23 cellular contexts compared by ENCODE assay signal in genomic region chr17:15516150-15516549, GRCh38. TPM values are rescaled to one million over a fixed set of nuclear protein-coding genes. Genes with fewer than 3 reads are reported as not detected.
DNase-seq lines count a peak whose midpoint lies in the region; ATAC-seq and TF ChIP-seq lines count a peak whose summit lies in the region.
"Had no signal": no experiment of that assay in that cellular context is flagged by ENCODE, and none has a peak within 500 bp of the region (broad histone marks: within the 10 kb centered on the region; RNA-seq: fewer than 3 reads in every experiment).

No MANE protein-coding gene starts in this region.

- H3K4me3 ChIP-seq in GM23248, result no peak overlapping the region
- no peak overlapping the region for H3K4me3 ChIP-seq in epithelial cell of esophagus (ENCODE audit: low read length)
- no peak overlapping the region for H3K4me3 ChIP-seq in gastrocnemius medialis
- H3K4me3 ChIP-seq: adrenal gland, K562, ovary, sigmoid colon, SJCRH30, tibial artery had no signal

- no peak for ATAC-seq in Right ventricle myocardium inferior
- no peak for ATAC-seq in gastrocnemius medialis
- ATAC-seq: K562, natural killer cell had no signal

- no peak overlapping the region for H3K4me2 ChIP-seq in GM23248 (ENCODE audit: unreplicated experiment)

- TF ChIP-seq POLR2A in gastrocnemius medialis (IDR thresholded peaks at IDR 0.05), result no peak

- H3K27me3 ChIP-seq in GM23248 (replicated peaks; ENCODE audit: insufficient read depth), result no peaks in the 10 kb centered on the region
- no peaks in the 10 kb centered on the region for H3K27me3 ChIP-seq in gastrocnemius medialis
- H3K27me3 ChIP-seq: adrenal gland, ovary, sigmoid colon, tibial artery had no signal

- in situ Hi-C loops in GM23248 (cut with MboI), result loop anchor here (5.0 to 25.0 kb wide), 2 partner anchors 269 to 579 kb away; no protein-coding TSS in a partner anchor
- in situ Hi-C loops in gastrocnemius medialis (cut with MboI; ENCODE audit: low sequenced_read_pairs in 4 of 4), result loop anchor here in 1 of 4 donors (25.0 kb wide), 1 partner anchor 129 kb away; no protein-coding TSS in a partner anchor

- H3K9me3 ChIP-seq in GM23248 (ENCODE audit: low read depth) (no peaks in the 10 kb centered on the region), gastrocnemius medialis (no peaks in the 10 kb centered on the region)
- H3K9me3 ChIP-seq: adrenal gland, ovary, sigmoid colon, SJCRH30, tibial artery had no signal

- H2AFZ ChIP-seq in GM23248, result no peak overlapping the region

- no peaks in the 10 kb centered on the region for H3K9me2 ChIP-seq in GM23248 (ENCODE audit: insufficient read depth)

- peaks cover 11% of the 10 kb centered on the region; the same call in 1 of the 2 replicates for H3F3A ChIP-seq in GM23248 (ENCODE audit: insufficient read depth)

- no peaks in the 10 kb centered on the region for H3K79me2 ChIP-seq in GM23248 (ENCODE audit: insufficient read depth)

- no peak overlapping the region for H3K9ac ChIP-seq in GM23248

- TF ChIP-seq CTCF in epithelial cell of esophagus (IDR thresholded peaks at IDR 0.05; ENCODE audit: insufficient read depth, low read depth, low read length, missing control alignments) (no peak), gastrocnemius medialis (IDR thresholded peaks at IDR 0.05 in 4 of 5, conservative IDR thresholded peaks at IDR 0.05 in 1 of 5) (no peak)

- DNase-seq in GM23248, result peak; percentile 56
- peak; percentile 65 to 89 for DNase-seq in SW 1271 (lab: John Stamatoyannopoulos, UW)
- peak; percentile 43 for DNase-seq in epithelial cell of esophagus (ENCODE audit: low read depth)
- peak; percentile 1 for DNase-seq in medulla oblongata (ENCODE audit: extremely low spot score)
- no peak for DNase-seq in Right ventricle myocardium inferior (ENCODE audit: missing footprints)
- no peak for DNase-seq in mesenteric fat pad (ENCODE audit: low spot score)
- no peak for DNase-seq in activated T-cell treated with anti-CD3 and anti-CD28 coated beads, Interleukin-2, amount 50 U/mL, for 48 hours
- DNase-seq in gastrocnemius medialis, result no peak
- DNase-seq: activated CD8-positive, alpha-beta memory T cell treated with anti-CD3 and anti-CD28 coated beads, Interleukin-2, amount 50 U/mL, for 48 hours; activated gamma-delta T cell treated with Interleukin-2 at 50 U/mL for 16 hours; adrenal gland; cerebellar nuclear complex; effector CD8-positive, alpha-beta T cell; kidney glomerular epithelial cell; natural killer cell; NCI-H1694 treated with DMSO at 0.1 percent for 48 hours; ovary; sigmoid colon; stimulated activated naive CD4-positive, alpha-beta T cell; T-helper 2 cell; tibial artery had no signal

- no peak overlapping the region for H3K27ac ChIP-seq in GM23248
- no peak overlapping the region for H3K27ac ChIP-seq in gastrocnemius medialis
- H3K27ac ChIP-seq: adrenal gland, ovary, sigmoid colon, SJCRH30, tibial artery had no signal

- WGBS in GM23248 (ENCODE audit: low coverage in 1 of 2, low lambda C conversion rate in 2 of 2, missing lambda C conversion rate in 2 of 2), 2 experiments, result 73 to 77% methylated on average over 8 of the region's 8 CpGs

- intact Hi-C loops in Right ventricle myocardium inferior (cut with DNase I) (no loop called here), gastrocnemius medialis (cut with DNase I; ENCODE audit: low total_unique reads) (no loop called here)

- H3K36me3 ChIP-seq in GM23248 (ENCODE audit: low read depth) (peaks cover 9% of the 10 kb centered on the region; the same call in 1 of the 2 replicates), gastrocnemius medialis (peaks cover 0 to 6% of the 10 kb centered on the region in 2 donors)
- H3K36me3 ChIP-seq: ovary, SJCRH30 had no signal

- no peaks in the 10 kb centered on the region for H4K20me1 ChIP-seq in GM23248 (ENCODE audit: insufficient read depth)

- peaks cover 25% of the 10 kb centered on the region for H3K4me1 ChIP-seq in GM23248 (ENCODE audit: insufficient read depth)
- H3K4me1 ChIP-seq in gastrocnemius medialis, result no peaks in the 10 kb centered on the region
- H3K4me1 ChIP-seq: SJCRH30 had no signal

RNA-seq across cellular contexts. Expression of gene TVP23C, which starts 47.1 kb away (rescaled TPM):
- total RNA-seq in GM23248 (2014; rRNA removed; shearing (Covaris generic)), result 6.7 and 15.7 TPM in 2 replicates
- 9.6 and 10.8 TPM in 2 replicates for polyA plus RNA-seq in GM23248 (2016; fragmentation: Nextera tagmentation; extraction: Ambion mirVana)
- total RNA-seq in Right ventricle myocardium inferior (4.1 TPM), mesenteric fat pad (15.8 TPM), gastrocnemius medialis (1 to 10 TPM in 3 of 4 donors, not detected in 1; 1.2 to 4.2 (median 1.7) TPM)

RNA-seq across cellular contexts. Expression of gene CDRT4, which starts 48.7 kb away (rescaled TPM):
- total RNA-seq in GM23248 (2014; rRNA removed; shearing (Covaris generic)), result 3.8 and 23.3 TPM in 2 replicates
- 3.0 and 4.1 TPM in 2 replicates for polyA plus RNA-seq in GM23248 (2016; fragmentation: Nextera tagmentation; extraction: Ambion mirVana)
- total RNA-seq in Right ventricle myocardium inferior (1.8 TPM), mesenteric fat pad (2.8 TPM), gastrocnemius medialis (1 to 10 TPM in 2 of 4 donors, under 1 TPM in 2; 0.66 to 2.0 (median 1.00) TPM)

Comparison
In these comparisons a context has a peak if more than half of its experiments do, and no peak if none do; other contexts are left out.
1. DNase-seq: peak in GM23248 (single experiment), SW 1271 (2 of 2), epithelial cell of esophagus (single experiment) and medulla oblongata (single experiment); none in Right ventricle myocardium inferior (single experiment), mesenteric fat pad (single experiment), activated T-cell treated with anti-CD3 and anti-CD28 coated beads, Interleukin-2, amount 50 U/mL, for 48 hours (0 of 2) and gastrocnemius medialis (0 of 2).